In the genomic region with DNA sequence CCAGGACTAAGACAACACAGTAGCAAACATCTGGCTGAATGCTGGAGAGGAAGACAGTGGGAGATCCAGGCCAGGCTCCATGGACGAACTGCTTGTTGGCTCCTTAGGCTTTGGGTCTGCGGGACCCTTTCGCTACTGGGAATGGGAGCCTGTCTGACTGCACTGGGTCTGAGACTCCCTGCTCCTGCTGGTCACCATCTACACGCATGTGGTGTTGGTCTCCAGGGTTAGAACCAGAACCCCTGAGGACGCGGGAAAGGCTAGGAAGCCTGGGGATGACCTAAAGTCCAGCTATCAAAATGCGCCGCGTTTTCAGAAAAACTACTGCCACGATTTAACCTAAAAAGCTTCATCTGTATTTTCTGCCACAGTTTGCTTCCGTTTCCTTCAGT, we compare ENCODE assay signal across 2 cellular contexts.
A peak's percentile ranks its signal among the peaks of the same experiment; 100 is the strongest.
TF ChIP-seq lines count a peak whose summit lies in the region.

No MANE protein-coding gene starts in this region.

TF ChIP-seq in H1, 55 proteins besides CTCF, POLR2A, EP300 and RAD21:
- TF ChIP-seq POLR2AphosphoS5 (IDR thresholded peaks at IDR 0.05; ENCODE audit: low read depth, low read length) (0 out of 2 replicates have a peak, but pooled peaks have one; percentile 15), SRF (IDR thresholded peaks at IDR 0.05; ENCODE audit: low read depth, low read length) (no peak)

TF ChIP-seq in neural cell, 6 proteins besides CTCF, POLR2A, EP300 and RAD21:
- TF ChIP-seq POLR2AphosphoS5 (IDR thresholded peaks at IDR 0.05): no peak
- no peak for TF ChIP-seq MXI1 (conservative IDR thresholded peaks at IDR 0.05; ENCODE audit: poor library complexity, severe bottlenecking)
- TF ChIP-seq SMC3 (conservative IDR thresholded peaks at IDR 0.05; ENCODE audit: poor library complexity): no peak
- TF ChIP-seq EZH2 (IDR thresholded peaks at IDR 0.05; ENCODE audit: borderline replicate concordance, insufficient read depth, low read length, poor library complexity, severe bottlenecking): no peak
- no peak for TF ChIP-seq TAF1 (IDR thresholded peaks at IDR 0.05; ENCODE audit: low read depth)
- TF ChIP-seq, protein P1, sequence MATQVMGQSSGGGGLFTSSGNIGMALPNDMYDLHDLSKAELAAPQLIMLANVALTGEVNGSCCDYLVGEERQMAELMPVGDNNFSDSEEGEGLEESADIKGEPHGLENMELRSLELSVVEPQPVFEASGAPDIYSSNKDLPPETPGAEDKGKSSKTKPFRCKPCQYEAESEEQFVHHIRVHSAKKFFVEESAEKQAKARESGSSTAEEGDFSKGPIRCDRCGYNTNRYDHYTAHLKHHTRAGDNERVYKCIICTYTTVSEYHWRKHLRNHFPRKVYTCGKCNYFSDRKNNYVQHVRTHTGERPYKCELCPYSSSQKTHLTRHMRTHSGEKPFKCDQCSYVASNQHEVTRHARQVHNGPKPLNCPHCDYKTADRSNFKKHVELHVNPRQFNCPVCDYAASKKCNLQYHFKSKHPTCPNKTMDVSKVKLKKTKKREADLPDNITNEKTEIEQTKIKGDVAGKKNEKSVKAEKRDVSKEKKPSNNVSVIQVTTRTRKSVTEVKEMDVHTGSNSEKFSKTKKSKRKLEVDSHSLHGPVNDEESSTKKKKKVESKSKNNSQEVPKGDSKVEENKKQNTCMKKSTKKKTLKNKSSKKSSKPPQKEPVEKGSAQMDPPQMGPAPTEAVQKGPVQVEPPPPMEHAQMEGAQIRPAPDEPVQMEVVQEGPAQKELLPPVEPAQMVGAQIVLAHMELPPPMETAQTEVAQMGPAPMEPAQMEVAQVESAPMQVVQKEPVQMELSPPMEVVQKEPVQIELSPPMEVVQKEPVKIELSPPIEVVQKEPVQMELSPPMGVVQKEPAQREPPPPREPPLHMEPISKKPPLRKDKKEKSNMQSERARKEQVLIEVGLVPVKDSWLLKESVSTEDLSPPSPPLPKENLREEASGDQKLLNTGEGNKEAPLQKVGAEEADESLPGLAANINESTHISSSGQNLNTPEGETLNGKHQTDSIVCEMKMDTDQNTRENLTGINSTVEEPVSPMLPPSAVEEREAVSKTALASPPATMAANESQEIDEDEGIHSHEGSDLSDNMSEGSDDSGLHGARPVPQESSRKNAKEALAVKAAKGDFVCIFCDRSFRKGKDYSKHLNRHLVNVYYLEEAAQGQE (IDR thresholded peaks at IDR 0.05; ENCODE audit: borderline replicate concordance): no peak
